In the genomic region with DNA sequence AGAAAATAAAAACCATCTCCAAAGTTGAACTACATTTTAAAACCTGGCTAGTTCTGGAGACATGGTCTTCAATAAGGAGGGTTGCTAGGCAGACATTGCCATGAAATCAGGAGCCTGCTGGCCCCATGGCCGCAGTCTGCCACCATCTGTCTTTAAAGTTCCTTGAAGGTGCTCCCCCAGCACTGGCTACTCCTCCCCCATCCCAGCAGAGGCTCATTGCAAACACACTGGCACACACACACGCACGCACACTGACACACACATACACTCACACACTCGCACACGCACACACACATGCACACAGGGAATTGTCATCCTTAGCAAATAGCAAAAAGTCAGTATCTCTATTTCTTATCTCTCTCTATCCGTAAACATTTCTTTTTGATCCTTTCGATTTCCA, we compare ENCODE assay signal across 18 cellular contexts.
DNase-seq lines count a peak whose midpoint lies in the region; ATAC-seq, FAIRE-seq and TF ChIP-seq lines count a peak whose summit lies in the region.
"Had no signal": no experiment of that assay in that cellular context is flagged by ENCODE, and none has a peak within 500 bp of the region (broad histone marks: within the 10 kb centered on the region; RNA-seq: fewer than 3 reads in every experiment).

No MANE protein-coding gene starts in this region.

- DNase-seq in HepG2 (ENCODE audit: low spot score) (no peak), right lobe of liver (no peak), GM12878 (ENCODE audit: low read depth, low spot score) (no peak), Ammon's horn (ENCODE audit: low spot score) (no peak), prostate gland (ENCODE audit: low spot score) (no peak)
- no peak for DNase-seq in activated CD8-positive, alpha-beta T cell treated with anti-CD3 and anti-CD28 coated beads for 36 hours
- no peak for DNase-seq in CD4-positive, alpha-beta memory T cell
- DNase-seq: 8988T; C1 segment of cervical spinal cord; CD8-positive, alpha-beta T cell; COR-L47; GOT3; HCEC 1CT had no signal

- H2AFZ ChIP-seq in HepG2 (ENCODE audit: low read length) = no peak overlapping the region
- H2AFZ ChIP-seq in GM12878 (ENCODE audit: control insufficient read depth, low read depth, low read length) = no peak overlapping the region

- H3K9me3 Mint-ChIP-seq in nephron = no peaks in the 10 kb centered on the region
- H3K9me3 Mint-ChIP-seq in activated CD8-positive, alpha-beta T cell treated with anti-CD3 and anti-CD28 coated beads for 36 hours = no peaks in the 10 kb centered on the region
- no peaks in the 10 kb centered on the region for H3K9me3 Mint-ChIP-seq in CD4-positive, alpha-beta memory T cell
- H3K9me3 Mint-ChIP-seq: CD8-positive, alpha-beta T cell had no signal

- peaks cover 26% of the 10 kb centered on the region for H3K4me1 Mint-ChIP-seq in nephron
- H3K4me1 Mint-ChIP-seq in activated CD8-positive, alpha-beta T cell treated with anti-CD3 and anti-CD28 coated beads for 36 hours (ENCODE audit: low read depth) = no peaks in the 10 kb centered on the region
- H3K4me1 Mint-ChIP-seq in CD4-positive, alpha-beta memory T cell = peaks cover 0 to 6% (median 3%) of the 10 kb centered on the region in 4 donors
- H3K4me1 Mint-ChIP-seq: B cell, IgD-negative memory B cell had no signal

- H3K9ac ChIP-seq in HepG2 (ENCODE audit: insufficient read depth, low read depth, low read length) = no peak overlapping the region
- no peak overlapping the region for H3K9ac ChIP-seq in GM12878 (ENCODE audit: control insufficient read depth, insufficient read depth, low read length)
- H3K9ac ChIP-seq: KMS-11 had no signal

- ATAC-seq in HepG2 = no peak
- ATAC-seq in right lobe of liver = no peak
- ATAC-seq in GM12878 = no peak
- ATAC-seq in activated CD8-positive, alpha-beta T cell treated with anti-CD3 and anti-CD28 coated beads for 36 hours = no peak
- ATAC-seq: CD8-positive, alpha-beta T cell had no signal

- TF ChIP-seq POLR2A in HepG2 (IDR thresholded peaks at IDR 0.05; ENCODE audit: insufficient read depth in 1 of 2, low read depth in 2 of 2, low read length in 2 of 2) = no peak
- TF ChIP-seq POLR2A in right lobe of liver (IDR thresholded peaks at IDR 0.05) = no peak
- no peak for TF ChIP-seq POLR2A in GM12878 (IDR thresholded peaks at IDR 0.05; ENCODE audit: low read depth, low read length)
- no peak for TF ChIP-seq POLR2A in prostate gland (IDR thresholded peaks at IDR 0.05)

- no peaks in the 10 kb centered on the region for H3K36me3 ChIP-seq in HepG2 (replicated peaks in 1 of 2; ENCODE audit: control insufficient read depth in 1 of 2, insufficient read depth in 2 of 2, low read length in 2 of 2)
- no peaks in the 10 kb centered on the region for H3K36me3 ChIP-seq in right lobe of liver
- H3K36me3 ChIP-seq in GM12878 (ENCODE audit: control insufficient read depth in 2 of 2, insufficient read depth in 2 of 2, low read length in 1 of 2) = no peaks in the 10 kb centered on the region
- no peaks in the 10 kb centered on the region for H3K36me3 ChIP-seq in CD4-positive, alpha-beta memory T cell (ENCODE audit: insufficient read depth, low read length)
- no peaks in the 10 kb centered on the region for H3K36me3 ChIP-seq in prostate gland

- intact Hi-C loops in HepG2 (cut with micrococcal nuclease; ENCODE audit: unreplicated experiment) = no loop called here
- intact Hi-C loops in right lobe of liver (cut with DNase I) = no loop called here
- intact Hi-C loops in GM12878 (cut with micrococcal nuclease; ENCODE audit: unreplicated experiment) = loop anchor here (5.0 kb wide), 1 partner anchor 609 kb away; no protein-coding TSS in a partner anchor
- intact Hi-C loops in activated CD8-positive, alpha-beta T cell treated with anti-CD3 and anti-CD28 coated beads for 36 hours (cut with micrococcal nuclease) = loop anchor here (5.0 kb wide), 1 partner anchor 334 kb away; no protein-coding TSS in a partner anchor
- intact Hi-C loops in CD4-positive, alpha-beta memory T cell (cut with micrococcal nuclease) = loop anchor here (5.0 kb wide), 1 partner anchor 86 kb away; no protein-coding TSS in a partner anchor
- intact Hi-C loops in prostate gland (cut with DNase I) = no loop called here

- POLR2A ChIA-PET in HepG2 (lab: Yijun Ruan, JAX) (no interaction called here), GM12878 (lab: Charles Lee) (no interaction called here)
- POLR2A ChIA-PET in activated CD8-positive, alpha-beta T cell treated with anti-CD3 and anti-CD28 coated beads for 36 hours (lab: Charles Lee) = interaction anchor here (0.5 kb wide), 1 partner anchor 63 kb away, joined by 3 read pairs; no protein-coding TSS in a partner anchor
- POLR2A ChIA-PET in CD4-positive, alpha-beta memory T cell (lab: Charles Lee; ENCODE audit: partially characterized antibody) = no interaction called here

- peaks cover 41% of the 10 kb centered on the region for H3K4me1 ChIP-seq in HepG2 (ENCODE audit: insufficient read depth, low read length)
- H3K4me1 ChIP-seq in right lobe of liver = peaks cover 0 to 8% (median 3%) of the 10 kb centered on the region in 4 donors
- no peaks in the 10 kb centered on the region for H3K4me1 ChIP-seq in GM12878 (ENCODE audit: control insufficient read depth, insufficient read depth, low read length)
- H3K4me1 ChIP-seq in CD4-positive, alpha-beta memory T cell (ENCODE audit: insufficient read depth, low read length) = no peaks in the 10 kb centered on the region
- H3K4me1 ChIP-seq in prostate gland (replicated peaks) = no peaks in the 10 kb centered on the region

- H3K27ac Mint-ChIP-seq in nephron = peak overlapping the region; percentile 0 to 12 (median 3)
- H3K27ac Mint-ChIP-seq in activated CD8-positive, alpha-beta T cell treated with anti-CD3 and anti-CD28 coated beads for 36 hours = no peak overlapping the region
- H3K27ac Mint-ChIP-seq in CD4-positive, alpha-beta memory T cell = no peak overlapping the region
- H3K27ac Mint-ChIP-seq: B cell; CD8-positive, alpha-beta T cell; IgD-negative memory B cell had no signal

- no peak for TF ChIP-seq RAD21 in HepG2 (CRISPR knock-in tag; IDR thresholded peaks at IDR 0.05)
- TF ChIP-seq RAD21 in GM12878 (IDR thresholded peaks at IDR 0.05; ENCODE audit: insufficient read depth, low read depth, low read length) = no peak

- TF ChIP-seq CTCF in HepG2 (CRISPR knock-in tag; IDR thresholded peaks at IDR 0.05) (no peak), right lobe of liver (IDR thresholded peaks at IDR 0.05) (no peak), GM12878 (IDR thresholded peaks at IDR 0.05 in 2 of 3, conservative IDR thresholded peaks at IDR 0.05 in 1 of 3; ENCODE audit: control insufficient read depth in 2 of 3, extremely low read depth in 1 of 3, insufficient read depth in 1 of 3, low read depth in 3 of 3, low read length in 3 of 3) (no peak), nephron (IDR thresholded peaks at IDR 0.05; ENCODE audit: unreplicated experiment in 3 of 3) (no peak), prostate gland (IDR thresholded peaks at IDR 0.05) (no peak)
- TF ChIP-seq CTCF in activated CD8-positive, alpha-beta T cell treated with anti-CD3 and anti-CD28 coated beads for 36 hours (IDR thresholded peaks at IDR 0.05) = no peak

- H3K36me3 Mint-ChIP-seq in nephron (ENCODE audit: low read depth) = no peaks in the 10 kb centered on the region
- H3K36me3 Mint-ChIP-seq in activated CD8-positive, alpha-beta T cell treated with anti-CD3 and anti-CD28 coated beads for 36 hours (ENCODE audit: low read depth) = no peaks in the 10 kb centered on the region
- H3K36me3 Mint-ChIP-seq in CD4-positive, alpha-beta memory T cell = no peaks in the 10 kb centered on the region
- H3K36me3 Mint-ChIP-seq: CD8-positive, alpha-beta T cell; IgD-negative memory B cell had no signal

- H3K27me3 Mint-ChIP-seq in nephron (ENCODE audit: low read depth) = peaks cover 13% of the 10 kb centered on the region
- peaks cover 48% of the 10 kb centered on the region for H3K27me3 Mint-ChIP-seq in activated CD8-positive, alpha-beta T cell treated with anti-CD3 and anti-CD28 coated beads for 36 hours
- H3K27me3 Mint-ChIP-seq in CD4-positive, alpha-beta memory T cell = peaks cover 24 to 29% of the 10 kb centered on the region in 2 donors

- H3K9me3 ChIP-seq in HepG2 (ENCODE audit: low read length) (no peaks in the 10 kb centered on the region), right lobe of liver (no peaks in the 10 kb centered on the region), GM12878 (replicated peaks; ENCODE audit: control insufficient read depth, insufficient read depth, low read length) (no peaks in the 10 kb centered on the region), prostate gland (no peaks in the 10 kb centered on the region)
- no peaks in the 10 kb centered on the region for H3K9me3 ChIP-seq in CD4-positive, alpha-beta memory T cell (ENCODE audit: control insufficient read depth in 1 of 2, low read length in 2 of 2)

- H3K27ac ChIP-seq in HepG2 (ENCODE audit: extremely low read length, insufficient read depth, low read length) (no peak overlapping the region), right lobe of liver (no peak overlapping the region), GM12878 (ENCODE audit: control insufficient read depth, insufficient read depth) (no peak overlapping the region), prostate gland (no peak overlapping the region)
- no peak overlapping the region for H3K27ac ChIP-seq in CD4-positive, alpha-beta memory T cell (ENCODE audit: low read depth, low read length)
- H3K27ac ChIP-seq: KMS-11 had no signal

- RAD21 ChIA-PET in GM12878 (lab: Charles Lee; ENCODE audit: unreplicated experiment) = no interaction called here

- 86% methylated on average over 7 of the region's 7 CpGs for WGBS in HepG2 (ENCODE audit: low lambda C conversion rate)
- 72% methylated on average over 5 of the region's 7 CpGs for WGBS in right lobe of liver (ENCODE audit: insufficient coverage, low coverage, low lambda C conversion rate, missing lambda C conversion rate)
- WGBS in GM12878 (ENCODE audit: insufficient coverage, insufficient replicate concordance, low lambda C conversion rate, missing lambda C conversion rate) = 62% methylated on average over 7 of the region's 7 CpGs
- 82% methylated on average over 7 of the region's 7 CpGs for WGBS in prostate gland

- no peak for FAIRE-seq in HepG2 (lab: Jason Lieb, UNC)
- FAIRE-seq in GM12878 (lab: Jason Lieb, UNC) = no peak
- FAIRE-seq: GM12891 had no signal

- CTCF ChIA-PET in HepG2 (lab: Yijun Ruan, JAX; ENCODE audit: low intra/inter-chr PET ratio, low total read pairs) (no interaction called here), GM12878 (lab: Yijun Ruan, JAX) (interaction anchor here (1.4 kb wide), 1 partner anchor 332 kb away, joined by 4 read pairs; no protein-coding TSS in a partner anchor)
- CTCF ChIA-PET in activated CD8-positive, alpha-beta T cell treated with anti-CD3 and anti-CD28 coated beads for 36 hours (lab: Charles Lee) = interaction anchor here (1.1 kb wide), 1 partner anchor 11 kb away, joined by 4 read pairs; no protein-coding TSS in a partner anchor
- CTCF ChIA-PET in CD4-positive, alpha-beta memory T cell (lab: Charles Lee; ENCODE audit: partially characterized antibody) = no interaction called here

- SMC1A ChIA-PET in GM12878 (lab: Charles Lee; ENCODE audit: uncharacterized antibody, unreplicated experiment) = no interaction called here

- H4K20me1 ChIP-seq in HepG2 (ENCODE audit: insufficient read depth, low read length) (no peaks in the 10 kb centered on the region), GM12878 (ENCODE audit: control insufficient read depth, insufficient read depth) (no peaks in the 10 kb centered on the region)

- no peak for TF ChIP-seq EP300 in HepG2 (IDR thresholded peaks at IDR 0.05; ENCODE audit: low read depth in 2 of 2, low read length in 2 of 2)
- TF ChIP-seq EP300 in HepG2 (CRISPR knock-in tag; IDR thresholded peaks at IDR 0.05; ENCODE audit: borderline replicate concordance) = no peak
- no peak for TF ChIP-seq EP300 in GM12878 (IDR thresholded peaks at IDR 0.05; ENCODE audit: borderline replicate concordance in 1 of 2, control insufficient read depth in 1 of 2, low read depth in 2 of 2, low read length in 2 of 2)

- H3K4me3 Mint-ChIP-seq in nephron = peak overlapping the region in 1 of 3 experiments; percentile 13
- no peak overlapping the region for H3K4me3 Mint-ChIP-seq in activated CD8-positive, alpha-beta T cell treated with anti-CD3 and anti-CD28 coated beads for 36 hours
- H3K4me3 Mint-ChIP-seq in CD4-positive, alpha-beta memory T cell = no peak overlapping the region
- H3K4me3 Mint-ChIP-seq: B cell; CD8-positive, alpha-beta T cell; IgD-negative memory B cell had no signal

- no peaks in the 10 kb centered on the region for H3K79me2 ChIP-seq in HepG2 (ENCODE audit: insufficient read depth, low read length)
- no peaks in the 10 kb centered on the region for H3K79me2 ChIP-seq in GM12878 (ENCODE audit: control insufficient read depth, insufficient read depth, low read length)

- H3K27me3 ChIP-seq in HepG2 (ENCODE audit: control insufficient read depth in 1 of 2, insufficient read depth in 2 of 2, low read length in 2 of 2) (no peaks in the 10 kb centered on the region), right lobe of liver (no peaks in the 10 kb centered on the region), GM12878 (replicated peaks in 1 of 2; ENCODE audit: control insufficient read depth in 2 of 2, insufficient read depth in 2 of 2, low read length in 1 of 2) (peaks cover 0 to 3% of the 10 kb centered on the region in 2 experiments; a peak in 1 of 4 replicates), prostate gland (replicated peaks; ENCODE audit: insufficient read depth) (no peaks in the 10 kb centered on the region)
- no peaks in the 10 kb centered on the region for H3K27me3 ChIP-seq in CD4-positive, alpha-beta memory T cell (ENCODE audit: insufficient read depth, low read length)

- in situ Hi-C loops in HepG2 (cut with HindIII; ENCODE audit: extremely low pct_ligation_motif_present, low pct_unique_long_range_greater_than_20kb) (loop anchor here (5.0 kb wide), 1 partner anchor 334 kb away; no protein-coding TSS in a partner anchor), GM12878 (cut with MboI) (no loop called here)

- H3K4me2 ChIP-seq in HepG2 (ENCODE audit: low read depth, low read length) (no peak overlapping the region), GM12878 (ENCODE audit: control insufficient read depth, insufficient read depth) (no peak overlapping the region)
- H3K4me2 ChIP-seq: KMS-11 had no signal

- no TSS peak for BruUV-seq in HepG2 (replicated peaks; lab: Mats Ljungman, UMichigan)
- BruUV-seq in GM12878 (replicated peaks; lab: Mats Ljungman, UMichigan) = no TSS peak

- H3K4me3 ChIP-seq in HepG2 (replicated peaks in 1 of 3; ENCODE audit: insufficient read depth in 1 of 3, low read depth in 2 of 3, low read length in 3 of 3) (no peak overlapping the region), right lobe of liver (no peak overlapping the region), GM12878 (no peak overlapping the region), prostate gland (no peak overlapping the region)
- H3K4me3 ChIP-seq in CD4-positive, alpha-beta memory T cell (ENCODE audit: low read length in 2 of 2) = no peak overlapping the region

Comparison
In these comparisons a context has a peak if more than half of its experiments do, and no peak if none do; other contexts are left out.
1. H3K27ac Mint-ChIP-seq: peak in nephron (3 of 3); none in activated CD8-positive, alpha-beta T cell treated with anti-CD3 and anti-CD28 coated beads for 36 hours (single experiment) and CD4-positive, alpha-beta memory T cell (0 of 7).
2. CTCF ChIA-PET loops: an anchor here in GM12878 (1.4 kb wide) and activated CD8-positive, alpha-beta T cell treated with anti-CD3 and anti-CD28 coated beads for 36 hours (1.1 kb wide); none called in HepG2 and CD4-positive, alpha-beta memory T cell.
3. intact Hi-C loops: an anchor here in GM12878 (5.0 kb wide), activated CD8-positive, alpha-beta T cell treated with anti-CD3 and anti-CD28 coated beads for 36 hours (5.0 kb wide) and CD4-positive, alpha-beta memory T cell (5.0 kb wide); none called in HepG2, right lobe of liver and prostate gland.
4. Of the 75 proteins assayed by ChIP-seq in both HepG2 and GM12878: peak only in HepG2: none; only in GM12878: BCL3 and PBX3; in both: none; in neither: 73.